In genomic region chr16:55061126-55061525, GRCh38 we compare ENCODE assay signal across 26 cellular contexts.
DNase-seq lines count a peak whose midpoint lies in the region; ATAC-seq, FAIRE-seq and TF ChIP-seq lines count a peak whose summit lies in the region.
"Had no signal": no experiment of that assay in that cellular context is flagged by ENCODE, and none has a peak within 500 bp of the region (broad histone marks: within the 10 kb centered on the region; RNA-seq: fewer than 3 reads in every experiment).

No MANE protein-coding gene starts in this region.

- no peaks in the 10 kb centered on the region for H3K9me3 Mint-ChIP-seq in activated naive CD4-positive, alpha-beta T cell treated with anti-CD3 and anti-CD28 coated beads, Interleukin-2, amount 50 U/mL, for 72 hours

- FAIRE-seq in bronchial epithelial cell (lab: Jason Lieb, UNC) (peak; percentile 58), frontal cortex (lab: Jason Lieb, UNC) (no peak)
- FAIRE-seq: A204.1, GM12891, GM19239 had no signal

- TF ChIP-seq POLR2A in sigmoid colon (IDR thresholded peaks at IDR 0.05), result no peak

- no peak overlapping the region for H3K4me3 ChIP-seq in RWPE2 (ENCODE audit: severe bottlenecking)
- H3K4me3 ChIP-seq in bronchial epithelial cell (ENCODE audit: low read depth, low read length), result no peak overlapping the region
- no peak overlapping the region for H3K4me3 ChIP-seq in sigmoid colon
- H3K4me3 ChIP-seq: BLaER1 had no signal

- H3K9me3 ChIP-seq in RWPE2 (ENCODE audit: severe bottlenecking), result no peaks in the 10 kb centered on the region
- no peaks in the 10 kb centered on the region for H3K9me3 ChIP-seq in sigmoid colon
- H3K9me3 ChIP-seq: BE2C had no signal

- no peak overlapping the region for H3K27ac Mint-ChIP-seq in activated naive CD4-positive, alpha-beta T cell treated with anti-CD3 and anti-CD28 coated beads, Interleukin-2, amount 50 U/mL, for 72 hours
- H3K27ac Mint-ChIP-seq: CD4-positive, alpha-beta memory T cell; CD4-positive, CD25-positive, alpha-beta regulatory T cell; CD8-positive, alpha-beta memory T cell had no signal

- H3K36me3 ChIP-seq in RWPE2 (ENCODE audit: low read depth), result no peaks in the 10 kb centered on the region
- no peaks in the 10 kb centered on the region for H3K36me3 ChIP-seq in bronchial epithelial cell (ENCODE audit: control insufficient read depth, insufficient read depth, low read length)
- H3K36me3 ChIP-seq in sigmoid colon, result no peaks in the 10 kb centered on the region
- H3K36me3 ChIP-seq: BE2C, BLaER1 had no signal

- H3K27me3 ChIP-seq in RWPE2 (ENCODE audit: insufficient read depth, poor library complexity, severe bottlenecking), result peaks cover 23% of the 10 kb centered on the region
- H3K27me3 ChIP-seq in bronchial epithelial cell (ENCODE audit: control insufficient read depth, insufficient read depth, low read length), result peaks cover 2% of the 10 kb centered on the region
- peaks cover 0 to 32% (median 16%) of the 10 kb centered on the region in 3 donors for H3K27me3 ChIP-seq in sigmoid colon

- ATAC-seq in RWPE2 (ENCODE audit: low read depth), result no peak
- no peak for ATAC-seq in activated naive CD4-positive, alpha-beta T cell treated with anti-CD3 and anti-CD28 coated beads, Interleukin-2, amount 50 U/mL, for 72 hours

- WGBS in sigmoid colon, 2 donors, result 95 to 97% methylated on average over 1 of the region's 1 CpG

- DNase-seq in RWPE2 (ENCODE audit: low spot score) (peak; percentile 17), bronchial epithelial cell (ENCODE audit: low read depth) (no peak), sigmoid colon (peak; percentile 50), GDM1 (lab: John Stamatoyannopoulos, UW) (no peak), frontal cortex (ENCODE audit: low spot score in 2 of 2) (no peak)
- no peak for DNase-seq in activated naive CD4-positive, alpha-beta T cell treated with anti-CD3 and anti-CD28 coated beads, Interleukin-2, amount 50 U/mL, for 72 hours (ENCODE audit: low spot score in 2 of 2)
- DNase-seq: 8988T; ACHN; BE2C; C1 segment of cervical spinal cord; CD4-positive, alpha-beta memory T cell; CD4-positive, CD25-positive, alpha-beta regulatory T cell; CD8-positive, alpha-beta memory T cell; COR-L47; DMS 273 treated with DMSO at 0.1 percent for 48 hours; DMS153; DMS53; DMS79; DND-41; EL; GF-D8 had no signal

- peaks cover 0 to 8% of the 10 kb centered on the region in 2 donors for H3K36me3 Mint-ChIP-seq in activated naive CD4-positive, alpha-beta T cell treated with anti-CD3 and anti-CD28 coated beads, Interleukin-2, amount 50 U/mL, for 72 hours
- H3K36me3 Mint-ChIP-seq: CD14-positive monocyte; CD4-positive, alpha-beta memory T cell; CD4-positive, CD25-positive, alpha-beta regulatory T cell; CD8-positive, alpha-beta memory T cell had no signal

- H3K4me1 ChIP-seq in RWPE2 (ENCODE audit: insufficient read depth, poor library complexity, severe bottlenecking), result no peaks in the 10 kb centered on the region
- H3K4me1 ChIP-seq in sigmoid colon, result peaks cover 0 to 9% (median 0%) of the 10 kb centered on the region in 4 donors
- H3K4me1 ChIP-seq: BE2C, BLaER1 had no signal

- TF ChIP-seq CTCF in RWPE2 (IDR thresholded peaks at IDR 0.05; ENCODE audit: poor library complexity, severe bottlenecking), result no peak
- TF ChIP-seq CTCF in bronchial epithelial cell (IDR thresholded peaks at IDR 0.05; ENCODE audit: insufficient read depth, low read length, severe bottlenecking), result no peak
- TF ChIP-seq CTCF in sigmoid colon (IDR thresholded peaks at IDR 0.05), result no peak

- no peak for TF ChIP-seq EP300 in sigmoid colon (IDR thresholded peaks at IDR 0.05)

- intact Hi-C loops in sigmoid colon (cut with DNase I), result no loop called here

- H3K27ac ChIP-seq in RWPE2 (ENCODE audit: poor library complexity, severe bottlenecking) (no peak overlapping the region), sigmoid colon (no peak overlapping the region)
- H3K27ac ChIP-seq: BLaER1 had no signal

Comparison
In these comparisons a context has a peak if more than half of its experiments do, and no peak if none do; other contexts are left out.
1. DNase-seq: peak in RWPE2 (single experiment) and sigmoid colon (single experiment); none in bronchial epithelial cell (single experiment), GDM1 (single experiment), activated naive CD4-positive, alpha-beta T cell treated with anti-CD3 and anti-CD28 coated beads, Interleukin-2, amount 50 U/mL, for 72 hours (0 of 2) and frontal cortex (0 of 2).